In genomic region chr15:67080118-67080899, GRCh38 we compare ENCODE assay signal across 1 cellular context.
TF ChIP-seq lines count a peak whose summit lies in the region.

No MANE protein-coding gene starts in this region.

TF ChIP-seq in HEK293, 187 proteins besides CTCF, POLR2A, EP300 and RAD21 (continued from another document):
- TF ChIP-seq PRDM10 (tag by site-specific recombination; IDR thresholded peaks at IDR 0.05) = no peak
- no peak for TF ChIP-seq GLIS1 (tag by site-specific recombination; IDR thresholded peaks at IDR 0.05)
- TF ChIP-seq ZNF266 (tag by site-specific recombination; IDR thresholded peaks at IDR 0.05; ENCODE audit: low read depth) = no peak
- TF ChIP-seq ZNF610 (tag by site-specific recombination; IDR thresholded peaks at IDR 0.05; ENCODE audit: borderline replicate concordance) = no peak
- no peak for TF ChIP-seq ZNF548 (tag by site-specific recombination; IDR thresholded peaks at IDR 0.05)
- TF ChIP-seq ZFP3 (tag by site-specific recombination; IDR thresholded peaks at IDR 0.05; ENCODE audit: low read depth) = no peak
- TF ChIP-seq PRDM2 (tag by site-specific recombination; IDR thresholded peaks at IDR 0.05; ENCODE audit: borderline replicate concordance) = no peak
- no peak for TF ChIP-seq INSM2 (tag by site-specific recombination; IDR thresholded peaks at IDR 0.05)
- TF ChIP-seq ZNF747 (tag by site-specific recombination; IDR thresholded peaks at IDR 0.05) = no peak
- TF ChIP-seq ZNF174 (tag by site-specific recombination; IDR thresholded peaks at IDR 0.05) = no peak
- TF ChIP-seq ZNF518A (tag by site-specific recombination; conservative IDR thresholded peaks at IDR 0.05; ENCODE audit: low read depth) = no peak
- no peak for TF ChIP-seq ZNF843 (tag by site-specific recombination; IDR thresholded peaks at IDR 0.05)
- peak; percentile 85 for TF ChIP-seq SCRT1 (tag by site-specific recombination; IDR thresholded peaks at IDR 0.05; ENCODE audit: borderline replicate concordance)
- TF ChIP-seq ZNF704 (tag by site-specific recombination; IDR thresholded peaks at IDR 0.05) = no peak
- TF ChIP-seq ZNF362 (tag by site-specific recombination; IDR thresholded peaks at IDR 0.05) = no peak
- peak; percentile 88 for TF ChIP-seq SCRT2 (tag by site-specific recombination; IDR thresholded peaks at IDR 0.05)
